In the genomic region with DNA sequence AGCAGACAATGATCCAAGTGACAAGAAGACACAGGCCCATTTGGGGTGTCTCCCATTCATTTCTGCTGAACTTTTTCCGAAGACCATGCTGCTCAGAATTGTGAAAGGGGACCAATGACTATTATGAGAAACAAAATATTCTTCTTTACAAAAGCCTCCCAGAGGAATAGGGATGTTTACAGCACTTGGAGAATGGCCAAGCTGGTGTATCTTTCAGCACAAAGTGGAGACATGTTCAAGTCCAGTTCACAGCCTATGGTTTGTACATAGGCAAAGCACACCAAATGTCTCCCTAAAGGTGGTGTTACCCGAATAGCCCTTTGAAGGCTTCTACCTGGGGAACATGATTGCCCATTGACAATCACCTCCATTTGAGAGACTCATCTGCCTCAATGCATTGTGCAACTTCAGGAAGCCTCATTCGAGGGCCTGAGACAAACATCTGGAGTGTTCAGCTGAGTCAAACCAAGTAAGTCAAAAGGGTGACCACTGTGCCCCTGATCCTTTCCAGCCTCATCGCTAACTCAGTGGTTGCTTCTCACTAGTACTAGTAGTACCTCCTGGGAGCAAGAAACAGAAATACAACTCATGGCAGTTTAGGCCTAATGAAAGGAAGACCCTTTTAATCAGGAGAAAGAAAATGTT, we compare ENCODE assay signal across 21 cellular contexts.
DNase-seq lines count a peak whose midpoint lies in the region; ATAC-seq and TF ChIP-seq lines count a peak whose summit lies in the region.
"Had no signal": no experiment of that assay in that cellular context is flagged by ENCODE, and none has a peak within 500 bp of the region (broad histone marks: within the 10 kb centered on the region; RNA-seq: fewer than 3 reads in every experiment).

No MANE protein-coding gene starts in this region.

- H2AK9ac ChIP-seq in IMR-90 (replicated peaks; ENCODE audit: low read depth, low read length, poor library complexity): no peak overlapping the region

- no peaks in the 10 kb centered on the region for H3K36me3 Mint-ChIP-seq in naive thymus-derived CD4-positive, alpha-beta T cell
- no peaks in the 10 kb centered on the region for H3K36me3 Mint-ChIP-seq in activated CD8-positive, alpha-beta memory T cell treated with anti-CD3 and anti-CD28 coated beads, Interleukin-2, amount 10 ng/mL, durations not matched to agents 7 days and 5 days
- H3K36me3 Mint-ChIP-seq: CD4-positive, alpha-beta memory T cell had no signal

- no peak overlapping the region; the same call in 1 of the 2 replicates for H2BK120ac ChIP-seq in IMR-90 (ENCODE audit: low read depth, low read length)

- H3K14ac ChIP-seq in IMR-90 (replicated peaks; ENCODE audit: low read depth, low read length): peak overlapping the region; percentile 62; the same call in 1 of the 2 replicates

- TF ChIP-seq CTCF in IMR-90 (conservative IDR thresholded peaks at IDR 0.05; ENCODE audit: low read depth, low read length) (no peak), PC-9 (conservative IDR thresholded peaks at IDR 0.05) (no peak), fibroblast of mammary gland (conservative IDR thresholded peaks at IDR 0.05; ENCODE audit: control insufficient read depth, insufficient read depth, low read depth, low read length) (no peak)

- no peaks in the 10 kb centered on the region for H3K27me3 Mint-ChIP-seq in naive thymus-derived CD4-positive, alpha-beta T cell
- H3K27me3 Mint-ChIP-seq in activated CD8-positive, alpha-beta memory T cell treated with anti-CD3 and anti-CD28 coated beads, Interleukin-2, amount 10 ng/mL, durations not matched to agents 7 days and 5 days: no peaks in the 10 kb centered on the region
- H3K27me3 Mint-ChIP-seq: CD4-positive, alpha-beta memory T cell had no signal

- DNase-seq in IMR-90 (no peak), PC-9 (no peak), fibroblast of mammary gland (ENCODE audit: low read depth) (peak; percentile 59), skeletal muscle cell (ENCODE audit: low read depth) (peak; percentile 34), KG1 (lab: John Stamatoyannopoulos, UW) (no peak)
- DNase-seq in naive thymus-derived CD4-positive, alpha-beta T cell: no peak
- no peak for DNase-seq in activated CD8-positive, alpha-beta memory T cell treated with anti-CD3 and anti-CD28 coated beads, Interleukin-2, amount 10 ng/mL, durations not matched to agents 7 days and 5 days
- DNase-seq: ACHN; Caco-2; CD4-positive, alpha-beta memory T cell; GOT3; NCI-H1105; NCI-H2029; NCI-H446 treated with DMSO at 0.1 percent for 48 hours; NCI-H526 treated with DMSO at 0.1 percent for 48 hours; SIG-M5; SK-N-SH had no signal

- H4K8ac ChIP-seq in IMR-90 (ENCODE audit: low read depth in 2 of 2, low read length in 2 of 2): no peak overlapping the region

- H2BK5ac ChIP-seq in IMR-90 (ENCODE audit: low read depth, low read length, poor library complexity, severe bottlenecking): no peak overlapping the region

- H3K4ac ChIP-seq in IMR-90 (ENCODE audit: low read depth, low read length): no peak overlapping the region

- dilution Hi-C loops in IMR-90 (cut with HindIII; ENCODE audit: low sequenced_read_pairs, unreplicated experiment): no loop called here

- BruUV-seq in IMR-90 (replicated peaks; lab: Mats Ljungman, UMichigan) (no TSS peak), PC-9 (replicated peaks; lab: Mats Ljungman, UMichigan) (no TSS peak)

- H2AK5ac ChIP-seq in IMR-90 (ENCODE audit: low read depth, low read length): 0 out of 2 replicates have a peak overlapping the region, but pooled peaks have one; percentile 10

- ATAC-seq in IMR-90 (ENCODE audit: low read depth) (no peak), HG03139 (IDR thresholded peaks at IDR 0.05; ENCODE audit: unreplicated experiment) (no peak)
- no peak for ATAC-seq in naive thymus-derived CD4-positive, alpha-beta T cell
- no peak for ATAC-seq in activated CD8-positive, alpha-beta memory T cell treated with anti-CD3 and anti-CD28 coated beads, Interleukin-2, amount 10 ng/mL, durations not matched to agents 7 days and 5 days

- H3K9me1 ChIP-seq in IMR-90 (ENCODE audit: insufficient read depth, low read length): no peaks in the 10 kb centered on the region; the same call in 1 of the 2 replicates

- peaks cover 0 to 4% (median 0%) of the 10 kb centered on the region in 11 donors for H3K9me3 Mint-ChIP-seq in naive thymus-derived CD4-positive, alpha-beta T cell
- no peaks in the 10 kb centered on the region for H3K9me3 Mint-ChIP-seq in activated CD8-positive, alpha-beta memory T cell treated with anti-CD3 and anti-CD28 coated beads, Interleukin-2, amount 10 ng/mL, durations not matched to agents 7 days and 5 days (ENCODE audit: low read depth)

- intact Hi-C loops in IMR-90 (cut with micrococcal nuclease) (no loop called here), PC-9 (cut with micrococcal nuclease; ENCODE audit: unreplicated experiment) (no loop called here)
- intact Hi-C loops in naive thymus-derived CD4-positive, alpha-beta T cell (cut with micrococcal nuclease): no loop called here

- H4K5ac ChIP-seq in IMR-90 (ENCODE audit: low read depth, low read length): no peak overlapping the region

- H3K27ac ChIP-seq in IMR-90 (ENCODE audit: insufficient read depth, low read length) (no peak overlapping the region), PC-9 (0 out of 2 replicates have a peak overlapping the region, but pooled peaks have one; percentile 12)
- H3K27ac ChIP-seq in naive thymus-derived CD4-positive, alpha-beta T cell (ENCODE audit: low read depth, low read length): no peak overlapping the region
- H3K27ac ChIP-seq: BLaER1 treated with 17β-estradiol and CSF1 and Interleukin-3, amounts not matched to agents 10 nM and 100 nM; KMS-11; RWPE1 had no signal

- no peaks in the 10 kb centered on the region for H3K27me3 ChIP-seq in IMR-90 (ENCODE audit: control insufficient read depth, insufficient read depth, low read length)
- H3K27me3 ChIP-seq in PC-9 (ENCODE audit: insufficient read depth, low read depth): no peaks in the 10 kb centered on the region
- H3K27me3 ChIP-seq in naive thymus-derived CD4-positive, alpha-beta T cell (ENCODE audit: control insufficient read depth in 2 of 2, insufficient read depth in 2 of 2, low read length in 2 of 2): no peaks in the 10 kb centered on the region
- H3K27me3 ChIP-seq: BLaER1 treated with 17β-estradiol and CSF1 and Interleukin-3, amounts not matched to agents 10 nM and 100 nM had no signal

- H3K36me3 ChIP-seq in IMR-90 (ENCODE audit: control insufficient read depth, insufficient read depth, low read length): no peaks in the 10 kb centered on the region
- no peaks in the 10 kb centered on the region; the same call in 1 of the 2 replicates for H3K36me3 ChIP-seq in PC-9 (ENCODE audit: low read depth)
- no peaks in the 10 kb centered on the region for H3K36me3 ChIP-seq in naive thymus-derived CD4-positive, alpha-beta T cell (ENCODE audit: control insufficient read depth in 2 of 3, insufficient read depth in 3 of 3, low read length in 3 of 3)
- H3K36me3 ChIP-seq: BLaER1 treated with 17β-estradiol and CSF1 and Interleukin-3, amounts not matched to agents 10 nM and 100 nM had no signal

- CTCF ChIA-PET in IMR-90 (lab: Yijun Ruan, JAX) (no interaction called here), PC-9 (lab: Charles Lee) (no interaction called here)
- CTCF ChIA-PET in naive thymus-derived CD4-positive, alpha-beta T cell (lab: Charles Lee): no interaction called here
- CTCF ChIA-PET in activated CD8-positive, alpha-beta memory T cell treated with anti-CD3 and anti-CD28 coated beads, Interleukin-2, amount 10 ng/mL, durations not matched to agents 7 days and 5 days (lab: Charles Lee): no interaction called here

- no peaks in the 10 kb centered on the region for H3K79me2 ChIP-seq in PC-9 (ENCODE audit: low read depth)

- WGBS in IMR-90 (ENCODE audit: extremely low coverage in 2 of 2, insufficient read length in 1 of 2), 2 experiments: no CpG with 5 or more reads among the region's 4 CpGs

- H4K20me1 ChIP-seq in IMR-90 (ENCODE audit: insufficient read depth, low read length): no peaks in the 10 kb centered on the region
- no peaks in the 10 kb centered on the region for H4K20me1 ChIP-seq in PC-9 (ENCODE audit: insufficient read depth)
- H4K20me1 ChIP-seq: BLaER1 treated with 17β-estradiol and CSF1 and Interleukin-3, amounts not matched to agents 10 nM and 100 nM had no signal

- 0 out of 2 replicates have a peak overlapping the region, but pooled peaks have one; percentile 9 for H3K18ac ChIP-seq in IMR-90 (ENCODE audit: low read depth, low read length)

- no peak overlapping the region for H3K9ac ChIP-seq in IMR-90 (ENCODE audit: low read depth, low read length)
- H3K9ac ChIP-seq: BLaER1 treated with 17β-estradiol and CSF1 and Interleukin-3, amounts not matched to agents 10 nM and 100 nM; KMS-11; SK-N-SH had no signal

- no peak overlapping the region for H3K23ac ChIP-seq in IMR-90 (ENCODE audit: low read depth, low read length)

- peak overlapping the region; percentile 12; the same call in 1 of the 3 replicates for H2BK15ac ChIP-seq in IMR-90 (ENCODE audit: low read depth, low read length)

- H3K4me2 ChIP-seq in IMR-90 (ENCODE audit: low read depth, low read length): no peak overlapping the region
- H3K4me2 ChIP-seq in PC-9: no peak overlapping the region
- H3K4me2 ChIP-seq: BLaER1 treated with 17β-estradiol and CSF1 and Interleukin-3, amounts not matched to agents 10 nM and 100 nM; KMS-11; SK-N-SH had no signal

- H3K9me3 ChIP-seq in IMR-90 (ENCODE audit: control insufficient read depth, insufficient read depth, low read length): no peaks in the 10 kb centered on the region
- peaks cover 12% of the 10 kb centered on the region; the same call in 1 of the 2 replicates for H3K9me3 ChIP-seq in PC-9 (ENCODE audit: insufficient read depth, low read depth)
- no peaks in the 10 kb centered on the region for H3K9me3 ChIP-seq in naive thymus-derived CD4-positive, alpha-beta T cell (ENCODE audit: control insufficient read depth in 2 of 3, low read length in 3 of 3)
- H3K9me3 ChIP-seq: BLaER1 treated with 17β-estradiol and CSF1 and Interleukin-3, amounts not matched to agents 10 nM and 100 nM; Caco-2; SK-N-SH had no signal

- no peak overlapping the region for H3K4me3 Mint-ChIP-seq in naive thymus-derived CD4-positive, alpha-beta T cell
- no peak overlapping the region for H3K4me3 Mint-ChIP-seq in activated CD8-positive, alpha-beta memory T cell treated with anti-CD3 and anti-CD28 coated beads, Interleukin-2, amount 10 ng/mL, durations not matched to agents 7 days and 5 days
- H3K4me3 Mint-ChIP-seq: CD4-positive, alpha-beta memory T cell had no signal

- H3K56ac ChIP-seq in IMR-90 (ENCODE audit: extremely low read depth, insufficient read depth, low read length): no peak overlapping the region

- TF ChIP-seq POLR2A in IMR-90 (IDR thresholded peaks at IDR 0.05; ENCODE audit: low read depth, low read length): no peak

- H2BK20ac ChIP-seq in IMR-90 (ENCODE audit: low read depth, low read length): 0 out of 2 replicates have a peak overlapping the region, but pooled peaks have one; percentile 16

- peaks cover 8% of the 10 kb centered on the region; the same call in 1 of the 2 replicates for H3F3A ChIP-seq in PC-9 (ENCODE audit: insufficient read depth, low read depth)

- in situ Hi-C loops in IMR-90 (cut with MboI; ENCODE audit: low sequenced_read_pairs): no loop called here

- no peak for TF ChIP-seq RAD21 in IMR-90 (IDR thresholded peaks at IDR 0.05; ENCODE audit: low read length)

- no peaks in the 10 kb centered on the region for H3K4me1 Mint-ChIP-seq in naive thymus-derived CD4-positive, alpha-beta T cell
- no peaks in the 10 kb centered on the region for H3K4me1 Mint-ChIP-seq in activated CD8-positive, alpha-beta memory T cell treated with anti-CD3 and anti-CD28 coated beads, Interleukin-2, amount 10 ng/mL, durations not matched to agents 7 days and 5 days
- H3K4me1 Mint-ChIP-seq: CD4-positive, alpha-beta memory T cell had no signal

- H3K79me1 ChIP-seq in IMR-90 (ENCODE audit: low read depth in 1 of 2, low read length in 2 of 2): no peaks in the 10 kb centered on the region

- no peaks in the 10 kb centered on the region for H3K9me2 ChIP-seq in PC-9 (ENCODE audit: insufficient read depth)
- H3K9me2 ChIP-seq: SK-N-SH had no signal

- H3K27ac Mint-ChIP-seq in naive thymus-derived CD4-positive, alpha-beta T cell: no peak overlapping the region
- H3K27ac Mint-ChIP-seq in activated CD8-positive, alpha-beta memory T cell treated with anti-CD3 and anti-CD28 coated beads, Interleukin-2, amount 10 ng/mL, durations not matched to agents 7 days and 5 days: no peak overlapping the region
- H3K27ac Mint-ChIP-seq: CD4-positive, alpha-beta memory T cell had no signal

- H3K4me3 ChIP-seq in IMR-90 (ENCODE audit: insufficient read depth, low read depth, low read length) (no peak overlapping the region), PC-9 (no peak overlapping the region), fibroblast of mammary gland (ENCODE audit: control insufficient read depth, low read depth, low read length) (no peak overlapping the region), skeletal muscle cell (ENCODE audit: low read depth, low read length) (no peak overlapping the region)
- H3K4me3 ChIP-seq in naive thymus-derived CD4-positive, alpha-beta T cell (ENCODE audit: low read length): no peak overlapping the region
- H3K4me3 ChIP-seq: BLaER1 treated with 17β-estradiol and CSF1 and Interleukin-3, amounts not matched to agents 10 nM and 100 nM had no signal

- H3K4me1 ChIP-seq in IMR-90 (ENCODE audit: control insufficient read depth, insufficient read depth, low read length) (peaks cover 7% of the 10 kb centered on the region), PC-9 (replicated peaks; ENCODE audit: insufficient read depth) (peaks cover 32% of the 10 kb centered on the region)
- H3K4me1 ChIP-seq in naive thymus-derived CD4-positive, alpha-beta T cell (ENCODE audit: control insufficient read depth in 2 of 2, insufficient read depth in 2 of 2, low read length in 2 of 2): no peaks in the 10 kb centered on the region

- H4K91ac ChIP-seq in IMR-90 (ENCODE audit: insufficient read depth, low read depth, low read length): no peak overlapping the region

- POLR2A ChIA-PET in IMR-90 (lab: Charles Lee; ENCODE audit: unreplicated experiment): no interaction called here
- POLR2A ChIA-PET in PC-9 (lab: Charles Lee; ENCODE audit: unreplicated experiment): interaction anchor here (0.5 kb wide), 1 partner anchor 275 kb away, joined by 3 read pairs; no protein-coding TSS in a partner anchor
- POLR2A ChIA-PET in naive thymus-derived CD4-positive, alpha-beta T cell (lab: Charles Lee): no interaction called here

- H2AFZ ChIP-seq in IMR-90 (replicated peaks; ENCODE audit: low read length, poor library complexity): peak overlapping the region; percentile 38
- H2AFZ ChIP-seq in PC-9: no peak overlapping the region

Comparison
In these comparisons a context has a peak if more than half of its experiments do, and no peak if none do; other contexts are left out.
1. DNase-seq: peak in fibroblast of mammary gland (single experiment) and skeletal muscle cell (single experiment); none in IMR-90 (single experiment), PC-9 (0 of 2), naive thymus-derived CD4-positive, alpha-beta T cell (0 of 9), activated CD8-positive, alpha-beta memory T cell treated with anti-CD3 and anti-CD28 coated beads, Interleukin-2, amount 10 ng/mL, durations not matched to agents 7 days and 5 days (single experiment) and KG1 (single experiment).